In genomic region chr15:33392453-33392852, GRCh38 we compare ENCODE assay signal across 19 cellular contexts.
DNase-seq lines count a peak whose midpoint lies in the region; ATAC-seq and TF ChIP-seq lines count a peak whose summit lies in the region.
"Had no signal": no experiment of that assay in that cellular context is flagged by ENCODE, and none has a peak within 500 bp of the region (broad histone marks: within the 10 kb centered on the region; RNA-seq: fewer than 3 reads in every experiment).

No MANE protein-coding gene starts in this region.

- H3K4me3 ChIP-seq in HCT116 (replicated peaks in 1 of 2; ENCODE audit: low read depth in 1 of 2, low read length in 2 of 2): no peak overlapping the region
- H3K4me3 ChIP-seq in brain microvascular endothelial cell (ENCODE audit: low read depth, low read length): no peak overlapping the region
- no peak overlapping the region for H3K4me3 ChIP-seq in tibial artery
- H3K4me3 ChIP-seq: GM23248, K562, SJCRH30 had no signal

- CTCF ChIA-PET in HCT116 (lab: Charles Lee): interaction anchor here (1.1 kb wide), 1 partner anchor 102 kb away, joined by 3 read pairs; no protein-coding TSS in a partner anchor

- H3K27ac ChIP-seq in HCT116 (ENCODE audit: low read depth, low read length) (no peak overlapping the region), brain microvascular endothelial cell (no peak overlapping the region), tibial artery (no peak overlapping the region)
- H3K27ac ChIP-seq: C4-2B, GM23248, RWPE1, SJCRH30 had no signal

- peaks cover 73% of the 10 kb centered on the region for H3K27me3 ChIP-seq in HCT116 (ENCODE audit: insufficient read depth, low read length)
- H3K27me3 ChIP-seq in brain microvascular endothelial cell (replicated peaks): no peaks in the 10 kb centered on the region
- no peaks in the 10 kb centered on the region for H3K27me3 ChIP-seq in tibial artery
- H3K27me3 ChIP-seq: SJCRH30 had no signal

- no peaks in the 10 kb centered on the region for H4K20me1 ChIP-seq in HCT116 (ENCODE audit: insufficient read depth)

- intact Hi-C loops in HCT116 (cut with micrococcal nuclease): no loop called here
- intact Hi-C loops in tibial artery (cut with DNase I; ENCODE audit: low total_unique reads): no loop called here

- H3K36me3 ChIP-seq in HCT116 (ENCODE audit: control insufficient read depth in 1 of 2, insufficient read depth in 2 of 2, low read length in 2 of 2) (no peaks in the 10 kb centered on the region), brain microvascular endothelial cell (replicated peaks) (no peaks in the 10 kb centered on the region), tibial artery (no peaks in the 10 kb centered on the region)
- H3K36me3 ChIP-seq: SJCRH30 had no signal

- BruUV-seq in HCT116 (replicated peaks; lab: Mats Ljungman, UMichigan): no TSS peak

- peak; percentile 42; the same call in 1 of the 2 replicates for ATAC-seq in HCT116
- ATAC-seq: K562 had no signal

- TF ChIP-seq CTCF in HCT116 (IDR thresholded peaks at IDR 0.05 in 2 of 3, conservative IDR thresholded peaks at IDR 0.05 in 1 of 3; ENCODE audit: borderline replicate concordance in 1 of 3, insufficient read depth in 1 of 3, low read depth in 2 of 3, low read length in 2 of 3) (peak in 2 of 3 experiments; percentile 21 to 28; a peak in 2 of 6 replicates), brain microvascular endothelial cell (IDR thresholded peaks at IDR 0.05; ENCODE audit: low read depth, low read length, missing control alignments) (peak; percentile 12), tibial artery (IDR thresholded peaks at IDR 0.05) (no peak)

- no peaks in the 10 kb centered on the region for H3K9me2 ChIP-seq in HCT116 (ENCODE audit: insufficient read depth)

- no peak overlapping the region for H2AFZ ChIP-seq in HCT116 (ENCODE audit: low read depth, low read length, poor library complexity, severe bottlenecking)
- H2AFZ ChIP-seq: GM23248 had no signal

- in situ Hi-C loops in brain microvascular endothelial cell (cut with HindIII; ENCODE audit: low pct_ligation_motif_present, low sequenced_read_pairs): no loop called here

- H3K79me2 ChIP-seq in HCT116 (ENCODE audit: insufficient read depth, low read length): no peaks in the 10 kb centered on the region

- RAD21 ChIA-PET in HCT116 (lab: Charles Lee; ENCODE audit: low non-redundant PET in 1 of 2, low total read pairs in 2 of 2, uncharacterized antibody in 2 of 2, unreplicated experiment in 2 of 2): no interaction called here

- H3K4me2 ChIP-seq in HCT116 (ENCODE audit: low read length): no peak overlapping the region

- TF ChIP-seq POLR2A in HCT116 (IDR thresholded peaks at IDR 0.05; ENCODE audit: borderline replicate concordance, extremely low read depth, insufficient read depth, insufficient read length): no peak

- H3K9ac ChIP-seq in HCT116 (ENCODE audit: low read length): no peak overlapping the region
- H3K9ac ChIP-seq: GM23248 had no signal

- H3K9me3 ChIP-seq in HCT116 (ENCODE audit: control insufficient read depth in 1 of 2, insufficient read depth in 1 of 2, low read depth in 1 of 2, low read length in 2 of 2) (no peaks in the 10 kb centered on the region), tibial artery (no peaks in the 10 kb centered on the region)
- H3K9me3 ChIP-seq: SJCRH30 had no signal

- POLR2A ChIA-PET in HCT116 (lab: Charles Lee): no interaction called here

- TF ChIP-seq RAD21 in HCT116 (IDR thresholded peaks at IDR 0.05; ENCODE audit: low read depth): no peak

- DNase-seq in HCT116 (ENCODE audit: low read depth, low spot score) (no peak), brain microvascular endothelial cell (no peak), iPS-NIHi11 (ENCODE audit: low spot score) (peak; percentile 28), CD1c-positive myeloid dendritic cell (ENCODE audit: extremely low spot score) (no peak), SW480 (ENCODE audit: low spot score) (no peak), DMS79 treated with DMSO at 0.1 percent for 48 hours (lab: John Stamatoyannopoulos, UW) (no peak), tibial artery (no peak)
- DNase-seq: ACHN, DND-41, GM23248, NCI-H1417, NCI-H187 treated with DMSO at 0.1 percent for 48 hours, NCI-H226, NCI-H524, NCI-H82, SJCRH30 had no signal

- H3K4me1 ChIP-seq in HCT116 (ENCODE audit: control insufficient read depth in 1 of 2, insufficient read depth in 2 of 2, low read length in 2 of 2): no peaks in the 10 kb centered on the region
- H3K4me1 ChIP-seq in tibial artery: no peaks in the 10 kb centered on the region

TF ChIP-seq in HCT116, 20 proteins besides CTCF, POLR2A, EP300 and RAD21:
- TF ChIP-seq SP1 (IDR thresholded peaks at IDR 0.05; ENCODE audit: low read depth) (no peak), TCF7L2 (IDR thresholded peaks at IDR 0.05; ENCODE audit: borderline replicate concordance, extremely low read depth, insufficient read depth, insufficient read length) (no peak), YY1 (IDR thresholded peaks at IDR 0.05; ENCODE audit: extremely low read depth, insufficient replicate concordance, low read depth, low read length) (no peak), CBX3 (IDR thresholded peaks at IDR 0.05; ENCODE audit: low read depth) (no peak), JUND (IDR thresholded peaks at IDR 0.05) (no peak), EZH2phosphoT487 (IDR thresholded peaks at IDR 0.05; ENCODE audit: borderline replicate concordance) (no peak), REST (IDR thresholded peaks at IDR 0.05; ENCODE audit: low read depth) (no peak), SIN3A (IDR thresholded peaks at IDR 0.05; ENCODE audit: low read depth) (no peak)

Comparison
In these comparisons a context has a peak if more than half of its experiments do, and no peak if none do; other contexts are left out.
1. CTCF ChIP-seq: peak in HCT116 (2 of 3) and brain microvascular endothelial cell (single experiment); none in tibial artery (0 of 2).